In genomic region chr16:1443980-1444729, GRCh38 we compare ENCODE assay signal across 2 cellular contexts.
TF ChIP-seq lines count a peak whose summit lies in the region.

A gene with protein sequence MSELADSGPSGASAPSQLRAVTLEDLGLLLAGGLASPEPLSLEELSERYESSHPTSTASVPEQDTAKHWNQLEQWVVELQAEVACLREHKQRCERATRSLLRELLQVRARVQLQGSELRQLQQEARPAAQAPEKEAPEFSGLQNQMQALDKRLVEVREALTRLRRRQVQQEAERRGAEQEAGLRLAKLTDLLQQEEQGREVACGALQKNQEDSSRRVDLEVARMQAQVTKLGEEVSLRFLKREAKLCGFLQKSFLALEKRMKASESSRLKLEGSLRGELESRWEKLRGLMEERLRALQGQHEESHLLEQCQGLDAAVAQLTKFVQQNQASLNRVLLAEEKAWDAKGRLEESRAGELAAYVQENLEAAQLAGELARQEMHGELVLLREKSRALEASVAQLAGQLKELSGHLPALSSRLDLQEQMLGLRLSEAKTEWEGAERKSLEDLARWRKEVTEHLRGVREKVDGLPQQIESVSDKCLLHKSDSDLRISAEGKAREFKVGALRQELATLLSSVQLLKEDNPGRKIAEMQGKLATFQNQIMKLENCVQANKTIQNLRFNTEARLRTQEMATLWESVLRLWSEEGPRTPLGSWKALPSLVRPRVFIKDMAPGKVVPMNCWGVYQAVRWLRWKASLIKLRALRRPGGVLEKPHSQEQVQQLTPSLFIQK (minus strand): TSS chr16:1444556. CDS start chr16:1444322, 234 bp downstream.

TF ChIP-seq in HEK293, 187 proteins besides CTCF, POLR2A, EP300 and RAD21:
- peak; percentile 39 for TF ChIP-seq ZNF341 (tag by site-specific recombination; IDR thresholded peaks at IDR 0.05; ENCODE audit: low read depth)
- TF ChIP-seq BCL11A (tag by site-specific recombination; IDR thresholded peaks at IDR 0.05; ENCODE audit: low read depth): no peak

TF ChIP-seq in H1, 55 proteins besides CTCF, POLR2A, EP300 and RAD21:
- TF ChIP-seq KDM1A (IDR thresholded peaks at IDR 0.05; ENCODE audit: borderline replicate concordance, low read length) (no peak), FOSL1 (IDR thresholded peaks at IDR 0.05; ENCODE audit: insufficient read depth, low read depth, low read length) (no peak), POU5F1 (IDR thresholded peaks at IDR 0.05; ENCODE audit: low read depth, low read length) (no peak), POLR2AphosphoS5 (IDR thresholded peaks at IDR 0.05; ENCODE audit: low read depth, low read length) (0 out of 2 replicates have a peak, but pooled peaks have one; percentile 20)
- TF ChIP-seq, protein P1, sequence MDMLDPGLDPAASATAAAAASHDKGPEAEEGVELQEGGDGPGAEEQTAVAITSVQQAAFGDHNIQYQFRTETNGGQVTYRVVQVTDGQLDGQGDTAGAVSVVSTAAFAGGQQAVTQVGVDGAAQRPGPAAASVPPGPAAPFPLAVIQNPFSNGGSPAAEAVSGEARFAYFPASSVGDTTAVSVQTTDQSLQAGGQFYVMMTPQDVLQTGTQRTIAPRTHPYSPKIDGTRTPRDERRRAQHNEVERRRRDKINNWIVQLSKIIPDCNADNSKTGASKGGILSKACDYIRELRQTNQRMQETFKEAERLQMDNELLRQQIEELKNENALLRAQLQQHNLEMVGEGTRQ (IDR thresholded peaks at IDR 0.05; ENCODE audit: low read length): 0 out of 2 replicates have a peak, but pooled peaks have one; percentile 9
TF ChIP-seq in H1: peak in this region for 2.
